15 cellular contexts compared by ENCODE assay signal in genomic region chr3:63969866-63970265, GRCh38. TPM values are rescaled to one million over a fixed set of nuclear protein-coding genes. Genes with fewer than 3 reads are reported as not detected.
DNase-seq lines count a peak whose midpoint lies in the region; ATAC-seq and TF ChIP-seq lines count a peak whose summit lies in the region.
"Had no signal": no experiment of that assay in that cellular context is flagged by ENCODE, and none has a peak within 500 bp of the region (broad histone marks: within the 10 kb centered on the region; RNA-seq: fewer than 3 reads in every experiment).

No MANE protein-coding gene starts in this region.

- H4K20me1 ChIP-seq in Loucy (ENCODE audit: insufficient read depth, low read length, poor library complexity, severe bottlenecking), result peaks cover 54% of the 10 kb centered on the region

- H3K4me2 ChIP-seq in Loucy (ENCODE audit: low read depth, low read length, poor library complexity, severe bottlenecking), result peak overlapping the region; percentile 96

- no peaks in the 10 kb centered on the region for H3K9me3 Mint-ChIP-seq in CD4-positive, alpha-beta memory T cell
- no peaks in the 10 kb centered on the region for H3K9me3 Mint-ChIP-seq in natural killer cell treated with Interleukin-12 subunit alpha and Interleukin-12 subunit beta and Interleukin-15 and Interleukin-18, amount 100 ng/mL, for 72 hours

- H3K27ac ChIP-seq in CD4-positive, alpha-beta memory T cell (ENCODE audit: low read depth, low read length), result peak overlapping the region; percentile 69
- peak overlapping the region; percentile 76 for H3K27ac ChIP-seq in effector memory CD4-positive, alpha-beta T cell (ENCODE audit: insufficient read depth, low read length, poor library complexity, severe bottlenecking)
- H3K27ac ChIP-seq: brain microvascular endothelial cell had no signal

- H3K4me3 ChIP-seq in CD4-positive, alpha-beta memory T cell (ENCODE audit: low read length in 2 of 2), result peak overlapping the region; percentile 65 to 93
- H3K4me3 ChIP-seq in Loucy (ENCODE audit: low read length, poor library complexity, severe bottlenecking), result peak overlapping the region; percentile 82
- peak overlapping the region; percentile 71 for H3K4me3 ChIP-seq in effector memory CD4-positive, alpha-beta T cell (ENCODE audit: insufficient read depth, low read depth, low read length, poor library complexity, severe bottlenecking)
- H3K4me3 ChIP-seq: lung had no signal

- peak overlapping the region; percentile 84 to 98 (median 95) for H3K27ac Mint-ChIP-seq in CD4-positive, alpha-beta memory T cell
- H3K27ac Mint-ChIP-seq in natural killer cell treated with Interleukin-12 subunit alpha and Interleukin-12 subunit beta and Interleukin-15 and Interleukin-18, amount 100 ng/mL, for 72 hours, result peak overlapping the region; percentile 89 to 94

- H3K9me2 ChIP-seq in Loucy (replicated peaks; ENCODE audit: low read depth, low read length), result no peaks in the 10 kb centered on the region

- peaks cover 83% of the 10 kb centered on the region for H3K79me2 ChIP-seq in Loucy (ENCODE audit: insufficient read depth, low read length)

- peaks cover 23% of the 10 kb centered on the region for H3F3A ChIP-seq in Loucy (ENCODE audit: low read depth)

- CTCF ChIA-PET in CD4-positive, alpha-beta memory T cell (lab: Charles Lee; ENCODE audit: partially characterized antibody), result interaction anchor here (16.0 kb wide), 1 partner anchor 15 kb away, joined by 875 read pairs; no protein-coding TSS in a partner anchor

- ATAC-seq in natural killer cell treated with Interleukin-12 subunit alpha and Interleukin-12 subunit beta and Interleukin-15 and Interleukin-18, amount 100 ng/mL, for 72 hours, result peak; percentile 69 to 79

- peaks cover 9% of the 10 kb centered on the region for H3K36me3 ChIP-seq in CD4-positive, alpha-beta memory T cell (ENCODE audit: insufficient read depth, low read length)
- H3K36me3 ChIP-seq in Loucy (ENCODE audit: insufficient read depth, low read length), result peaks cover 11% of the 10 kb centered on the region; the same call in 1 of the 2 replicates
- H3K36me3 ChIP-seq in effector memory CD4-positive, alpha-beta T cell (ENCODE audit: control insufficient read depth, insufficient read depth, low read length), result no peaks in the 10 kb centered on the region
- H3K36me3 ChIP-seq: brain microvascular endothelial cell had no signal

- peak overlapping the region; percentile 89 to 96 (median 92) for H3K4me3 Mint-ChIP-seq in CD4-positive, alpha-beta memory T cell
- peak overlapping the region; percentile 91 for H3K4me3 Mint-ChIP-seq in natural killer cell treated with Interleukin-12 subunit alpha and Interleukin-12 subunit beta and Interleukin-15 and Interleukin-18, amount 100 ng/mL, for 72 hours

- peaks cover 82% of the 10 kb centered on the region for H3K4me1 ChIP-seq in CD4-positive, alpha-beta memory T cell (ENCODE audit: insufficient read depth, low read length)
- H3K4me1 ChIP-seq in Loucy (ENCODE audit: insufficient read depth, low read length, poor library complexity, severe bottlenecking), result peaks cover 63% of the 10 kb centered on the region
- peaks cover 58% of the 10 kb centered on the region for H3K4me1 ChIP-seq in effector memory CD4-positive, alpha-beta T cell (ENCODE audit: control insufficient read depth, insufficient read depth, low read length, poor library complexity, severe bottlenecking)

- H3K9ac ChIP-seq in Loucy (ENCODE audit: low read depth, low read length, poor library complexity, severe bottlenecking), result peak overlapping the region; percentile 84

- no peaks in the 10 kb centered on the region for H3K9me3 ChIP-seq in CD4-positive, alpha-beta memory T cell (ENCODE audit: control insufficient read depth in 1 of 2, low read length in 2 of 2)
- no peaks in the 10 kb centered on the region for H3K9me3 ChIP-seq in Loucy (ENCODE audit: insufficient read depth, low read depth, low read length)
- H3K9me3 ChIP-seq in effector memory CD4-positive, alpha-beta T cell (ENCODE audit: control insufficient read depth, low read length), result no peaks in the 10 kb centered on the region

- POLR2A ChIA-PET in CD4-positive, alpha-beta memory T cell (lab: Charles Lee; ENCODE audit: partially characterized antibody), result interaction anchor here (1.3 to 14.5 kb wide), 4 partner anchors 8 to 106 kb away, joined by 3 to 347 read pairs (median 6); partner anchors contain the start of genes ATXN7 and THOC7

- TF ChIP-seq CTCF in Loucy (conservative IDR thresholded peaks at IDR 0.05; ENCODE audit: low read length) (no peak), GM10266 (IDR thresholded peaks at IDR 0.05; ENCODE audit: control insufficient read depth, insufficient read depth, low read depth, missing control alignments) (no peak)

- peaks cover 61 to 96% (median 72%) of the 10 kb centered on the region in 4 donors for H3K4me1 Mint-ChIP-seq in CD4-positive, alpha-beta memory T cell
- H3K4me1 Mint-ChIP-seq in natural killer cell treated with Interleukin-12 subunit alpha and Interleukin-12 subunit beta and Interleukin-15 and Interleukin-18, amount 100 ng/mL, for 72 hours (ENCODE audit: low read depth in 2 of 2), result peaks cover 72 to 87% of the 10 kb centered on the region in 2 donors

- DNase-seq in CD4-positive, alpha-beta memory T cell, result no peak
- DNase-seq in effector memory CD4-positive, alpha-beta T cell, result no peak
- no peak for DNase-seq in natural killer cell treated with Interleukin-12 subunit alpha and Interleukin-12 subunit beta and Interleukin-15 and Interleukin-18, amount 100 ng/mL, for 72 hours (ENCODE audit: low spot score)
- DNase-seq in iPS-NIHi7 (ENCODE audit: extremely low spot score) (no peak), mucosa of gallbladder (ENCODE audit: low spot score) (no peak), GM10266 (ENCODE audit: extremely low spot score) (no peak), NCI-H1105 (lab: John Stamatoyannopoulos, UW) (no peak)
- DNase-seq: activated CD4-positive, alpha-beta T cell treated with anti-CD3 and anti-CD28 coated beads for 4 hours; brain microvascular endothelial cell; SIG-M5; stimulated activated CD8-positive, alpha-beta memory T cell treated with anti-CD3 and anti-CD28 coated beads, Interleukin-4, amount 100 ng/mL, for 48 hours had no signal

- H3K36me3 Mint-ChIP-seq in CD4-positive, alpha-beta memory T cell, result peaks cover 21 to 30% of the 10 kb centered on the region in 2 donors
- H3K36me3 Mint-ChIP-seq in natural killer cell treated with Interleukin-12 subunit alpha and Interleukin-12 subunit beta and Interleukin-15 and Interleukin-18, amount 100 ng/mL, for 72 hours, result peaks cover 6% of the 10 kb centered on the region

- intact Hi-C loops in CD4-positive, alpha-beta memory T cell (cut with micrococcal nuclease), result no loop called here

- no peaks in the 10 kb centered on the region for H3K27me3 Mint-ChIP-seq in CD4-positive, alpha-beta memory T cell
- no peaks in the 10 kb centered on the region for H3K27me3 Mint-ChIP-seq in natural killer cell treated with Interleukin-12 subunit alpha and Interleukin-12 subunit beta and Interleukin-15 and Interleukin-18, amount 100 ng/mL, for 72 hours

- no peak overlapping the region for H2AFZ ChIP-seq in Loucy (ENCODE audit: low read length)

- H3K27me3 ChIP-seq in CD4-positive, alpha-beta memory T cell (ENCODE audit: insufficient read depth, low read length), result no peaks in the 10 kb centered on the region
- no peaks in the 10 kb centered on the region for H3K27me3 ChIP-seq in Loucy (ENCODE audit: insufficient read depth, low read length, poor library complexity, severe bottlenecking)
- H3K27me3 ChIP-seq in effector memory CD4-positive, alpha-beta T cell (replicated peaks; ENCODE audit: control insufficient read depth, insufficient read depth, low read length, poor library complexity, severe bottlenecking), result no peaks in the 10 kb centered on the region
- H3K27me3 ChIP-seq: brain microvascular endothelial cell had no signal

RNA-seq across cellular contexts. Expression of gene PSMD6, which starts 53.4 kb away (rescaled TPM):
- 10 to 100 TPM; 65.7 to 68.1 TPM for total RNA-seq in CD4-positive, alpha-beta memory T cell
- 100 to 1,000 TPM; 127 to 152 TPM for polyA plus RNA-seq in CD4-positive, alpha-beta memory T cell
- 10 to 100 TPM; 82.7 to 95.7 TPM for total RNA-seq in natural killer cell treated with Interleukin-12 subunit alpha and Interleukin-12 subunit beta and Interleukin-15 and Interleukin-18, amount 100 ng/mL, for 72 hours
- total RNA-seq in mucosa of gallbladder, result 53.5 TPM

RNA-seq across cellular contexts. Expression of gene SCAANT1, which starts 57.7 kb away (rescaled TPM):
- total RNA-seq in CD4-positive, alpha-beta memory T cell, result not detected
- polyA plus RNA-seq in CD4-positive, alpha-beta memory T cell, result not detected
- 1 to 10 TPM in 1 of 2 donors, not detected in 1; 2.6 TPM for total RNA-seq in natural killer cell treated with Interleukin-12 subunit alpha and Interleukin-12 subunit beta and Interleukin-15 and Interleukin-18, amount 100 ng/mL, for 72 hours
- total RNA-seq in mucosa of gallbladder, result not detected
- total RNA-seq: H7, lung had no signal
- polyA plus RNA-seq: BJ, lung had no signal
